Comparison of ENCODE assay signal across 1 cellular context in genomic region chr20:45419188-45420091, GRCh38.
TF ChIP-seq lines count a peak whose summit lies in the region.

No MANE protein-coding gene starts in this region.

TF ChIP-seq in WTC11, 78 proteins besides CTCF, POLR2A, EP300 and RAD21 (continued from another document):
- TF ChIP-seq ERG (CRISPR knock-in tag; IDR thresholded peaks at IDR 0.05) (no peak), MLX (CRISPR knock-in tag; IDR thresholded peaks at IDR 0.05) (no peak), ZNF416 (CRISPR knock-in tag; IDR thresholded peaks at IDR 0.05) (no peak), ZNF532 (CRISPR knock-in tag; IDR thresholded peaks at IDR 0.05; ENCODE audit: borderline replicate concordance) (no peak)
TF ChIP-seq in WTC11: peak in this region for 0.
